Comparison of ENCODE assay signal across 8 cellular contexts in genomic region chr12:49018282-49019119, GRCh38.
DNase-seq lines count a peak whose midpoint lies in the region; ATAC-seq lines count a peak whose summit lies in the region.

Gene PRKAG1 (minus strand): TSS chr12:49018776. CDS start chr12:49018740, 36 bp downstream.

- peaks cover 56% of the 10 kb centered on the region for H3K4me1 Mint-ChIP-seq in central memory CD8-positive, alpha-beta T cell

- peaks cover 28% of the 10 kb centered on the region for H3K36me3 Mint-ChIP-seq in central memory CD8-positive, alpha-beta T cell (ENCODE audit: insufficient read depth)

- ATAC-seq in GM19035 (IDR thresholded peaks at IDR 0.05; ENCODE audit: unreplicated experiment): peak; percentile 83
- ATAC-seq in HG03354 (IDR thresholded peaks at IDR 0.05; ENCODE audit: poor library complexity, severe bottlenecking, unreplicated experiment): peak; percentile 91
- peak; percentile 92 for ATAC-seq in central memory CD8-positive, alpha-beta T cell (replicated peaks; ENCODE audit: extremely low read depth, poor library complexity, severe bottlenecking)

- H3K27me3 Mint-ChIP-seq in central memory CD8-positive, alpha-beta T cell: no peaks in the 10 kb centered on the region

- peak; percentile 91 to 92 for DNase-seq in AML-193 (lab: John Stamatoyannopoulos, UW)
- DNase-seq in NCI-H446 (lab: John Stamatoyannopoulos, UW): peak; percentile 86 to 93
- DNase-seq in activated CD4-positive, CD25-positive, alpha-beta regulatory T cell treated with anti-CD3 and anti-CD28 coated beads, Interleukin-2, amount 50 U/mL, for 16 hours (ENCODE audit: low read depth, low spot score): peak; percentile 93
- DNase-seq in central memory CD8-positive, alpha-beta T cell (ENCODE audit: low spot score in 2 of 2): peak; percentile 95 to 98
- DNase-seq in islet precursor cell: peak; percentile 99
- DNase-seq in stimulated activated CD4-positive, alpha-beta T cell treated with anti-CD3 and anti-CD28 coated beads, Interleukin-12 subunit alpha, Interleukin-12 subunit beta, amount 100 ng/mL, for 48 hours (ENCODE audit: low read depth in 2 of 3, low spot score in 1 of 3): peak; percentile 88 to 90 (median 89)

- H3K4me3 Mint-ChIP-seq in central memory CD8-positive, alpha-beta T cell: peak within 1 kb of the TSS; percentile 89

- no peaks in the 10 kb centered on the region for H3K9me3 Mint-ChIP-seq in central memory CD8-positive, alpha-beta T cell

- H3K27ac Mint-ChIP-seq in central memory CD8-positive, alpha-beta T cell (ENCODE audit: low read depth): peak within 1 kb of the TSS; percentile 98

Comparison
In these comparisons a context has a peak if more than half of its experiments do, and no peak if none do; other contexts are left out.
1. Peak in every context shown above with its lines: DNase-seq and ATAC-seq.